19 cellular contexts compared by ENCODE assay signal in the genomic region with DNA sequence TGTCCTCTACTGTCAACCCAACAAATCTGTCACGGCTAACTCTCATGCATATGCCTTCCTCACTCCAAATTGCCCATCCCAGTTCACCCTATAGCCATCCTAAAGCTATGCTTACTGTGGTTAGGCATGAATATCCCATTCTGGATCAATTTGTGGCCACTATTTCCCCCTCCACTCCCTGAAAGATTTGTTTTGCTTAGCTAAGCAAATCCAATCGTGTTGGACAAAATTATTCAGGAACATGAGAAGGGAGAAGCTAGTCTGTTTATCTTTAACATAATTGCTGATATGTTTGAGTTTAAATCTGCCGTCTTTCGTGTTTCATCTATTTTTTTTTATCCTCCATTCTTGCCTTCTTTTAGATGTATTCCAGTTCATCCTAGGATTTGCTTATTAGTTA. TPM values are rescaled to one million over a fixed set of nuclear protein-coding genes. Genes with fewer than 3 reads are reported as not detected.
A peak's percentile ranks its signal among the peaks of the same experiment; 100 is the strongest.
DNase-seq lines count a peak whose midpoint lies in the region; ATAC-seq, FAIRE-seq and TF ChIP-seq lines count a peak whose summit lies in the region.
"Had no signal": no experiment of that assay in that cellular context is flagged by ENCODE, and none has a peak within 500 bp of the region (broad histone marks: within the 10 kb centered on the region; RNA-seq: fewer than 3 reads in every experiment).

No MANE protein-coding gene starts in this region.

- no peaks in the 10 kb centered on the region for H3K4me1 ChIP-seq in K562 (replicated peaks in 1 of 2; ENCODE audit: control insufficient read depth in 2 of 2, insufficient read depth in 2 of 2, low read length in 2 of 2)

- no peak for FAIRE-seq in K562 (lab: Jason Lieb, UNC)
- FAIRE-seq: GM12892 had no signal

- H3K4me1 Mint-ChIP-seq in activated T-cell treated with anti-CD3 and anti-CD28 coated beads, Interleukin-2, amount 50 U/mL, for 24 hours (ENCODE audit: low read depth): peaks cover 40% of the 10 kb centered on the region
- peaks cover 24% of the 10 kb centered on the region for H3K4me1 Mint-ChIP-seq in activated T-cell treated with anti-CD3 and anti-CD28 coated beads, Interleukin-2, amount 50 U/mL, for 4 hours (ENCODE audit: low read depth)
- peaks cover 6 to 9% (median 6%) of the 10 kb centered on the region in 3 donors for H3K4me1 Mint-ChIP-seq in IgD-negative memory B cell
- peaks cover 35% of the 10 kb centered on the region for H3K4me1 Mint-ChIP-seq in stimulated activated effector memory CD8-positive, alpha-beta T cell treated with anti-CD3 and anti-CD28 coated beads, Interleukin-12 subunit alpha, Interleukin-12 subunit beta, amount 100 ng/mL, for 72 hours

- POLR2A ChIA-PET in K562 (lab: Yijun Ruan, JAX): no interaction called here

- WGBS in K562 (ENCODE audit: insufficient coverage, low coverage, missing lambda C conversion rate): 89% methylated on average over 4 of the region's 4 CpGs

- peaks cover 76% of the 10 kb centered on the region for H3K36me3 Mint-ChIP-seq in activated T-cell treated with anti-CD3 and anti-CD28 coated beads, Interleukin-2, amount 50 U/mL, for 24 hours (ENCODE audit: low read depth)
- H3K36me3 Mint-ChIP-seq in activated T-cell treated with anti-CD3 and anti-CD28 coated beads, Interleukin-2, amount 50 U/mL, for 4 hours (ENCODE audit: insufficient read depth): peaks cover 24% of the 10 kb centered on the region
- H3K36me3 Mint-ChIP-seq in IgD-negative memory B cell: peaks cover 14% of the 10 kb centered on the region
- peaks cover 77% of the 10 kb centered on the region for H3K36me3 Mint-ChIP-seq in stimulated activated effector memory CD8-positive, alpha-beta T cell treated with anti-CD3 and anti-CD28 coated beads, Interleukin-12 subunit alpha, Interleukin-12 subunit beta, amount 100 ng/mL, for 72 hours

- no peaks in the 10 kb centered on the region for H3K27me3 ChIP-seq in K562 (ENCODE audit: control insufficient read depth in 2 of 2, insufficient read depth in 2 of 2, low read length in 2 of 2)

- H3K4me2 ChIP-seq in K562 (ENCODE audit: insufficient read depth, low read length): no peak overlapping the region

- intact Hi-C loops in K562 (cut with micrococcal nuclease) (no loop called here), left cardiac atrium (cut with DNase I) (no loop called here)

- in situ Hi-C loops in K562 (cut with MboI): no loop called here

- no peak overlapping the region for H3K4me3 ChIP-seq in K562

- CTCF ChIA-PET in K562 (lab: Yijun Ruan, JAX; ENCODE audit: low intra/inter-chr PET ratio): interaction anchor here (0.6 kb wide), 1 partner anchor 33 kb away, joined by 3 read pairs; no protein-coding TSS in a partner anchor

- DNase-seq in activated T-cell treated with anti-CD3 and anti-CD28 coated beads, Interleukin-2, amount 50 U/mL, for 24 hours: no peak
- no peak for DNase-seq in activated T-cell treated with anti-CD3 and anti-CD28 coated beads, Interleukin-2, amount 50 U/mL, for 4 hours
- DNase-seq in K562 (ENCODE audit: extremely low read depth in 1 of 4, low spot score in 3 of 4) (no peak), NCI-H526 (lab: John Stamatoyannopoulos, UW) (no peak), DMS79 treated with DMSO at 0.1 percent for 48 hours (lab: John Stamatoyannopoulos, UW) (no peak), left cardiac atrium (no peak)
- no peak for DNase-seq in stimulated activated effector memory CD8-positive, alpha-beta T cell treated with anti-CD3 and anti-CD28 coated beads, Interleukin-12 subunit alpha, Interleukin-12 subunit beta, amount 100 ng/mL, for 72 hours (ENCODE audit: low spot score in 2 of 2)
- DNase-seq: 8988T, Calu3, DND-41, Karpas-422, NCI-H1092 treated with DMSO at 0.1 percent for 48 hours, NCI-H1436 treated with DMSO at 0.1 percent for 48 hours, NCI-H187 treated with DMSO at 0.1 percent for 48 hours, NCI-H524, NCI-H774 had no signal

- no peak for ATAC-seq in activated T-cell treated with anti-CD3 and anti-CD28 coated beads, Interleukin-2, amount 50 U/mL, for 4 hours
- ATAC-seq in K562 (no peak), left cardiac atrium (no peak)
- no peak for ATAC-seq in stimulated activated effector memory CD8-positive, alpha-beta T cell treated with anti-CD3 and anti-CD28 coated beads, Interleukin-12 subunit alpha, Interleukin-12 subunit beta, amount 100 ng/mL, for 72 hours
- ATAC-seq: HCT116 had no signal

- no peak for TF ChIP-seq EP300 in K562 (IDR thresholded peaks at IDR 0.05; ENCODE audit: low read length)

- TF ChIP-seq CTCF in K562 (IDR thresholded peaks at IDR 0.05 in 2 of 3, conservative IDR thresholded peaks at IDR 0.05 in 1 of 3; ENCODE audit: insufficient read depth in 2 of 3, low read depth in 1 of 3, low read length in 3 of 3): no peak

- TF ChIP-seq POLR2A in K562 (conservative IDR thresholded peaks at IDR 0.05): no peak

- peaks cover 9% of the 10 kb centered on the region; the same call in 2 of the 3 replicates for H3K79me2 ChIP-seq in K562 (ENCODE audit: control insufficient read depth, insufficient read depth, low read length)

- no peaks in the 10 kb centered on the region for H3K9me1 ChIP-seq in K562 (ENCODE audit: control insufficient read depth, insufficient read depth, low read length)

- no peak for TF ChIP-seq RAD21 in K562 (CRISPR knock-in tag; conservative IDR thresholded peaks at IDR 0.05 in 1 of 2, IDR thresholded peaks at IDR 0.05 in 1 of 2)

- H3K27ac Mint-ChIP-seq in activated T-cell treated with anti-CD3 and anti-CD28 coated beads, Interleukin-2, amount 50 U/mL, for 24 hours: peak overlapping the region; percentile 8
- peak overlapping the region in 2 of 3 donors; percentile 31 to 76 for H3K27ac Mint-ChIP-seq in IgD-negative memory B cell
- peak overlapping the region; percentile 11 for H3K27ac Mint-ChIP-seq in stimulated activated effector memory CD8-positive, alpha-beta T cell treated with anti-CD3 and anti-CD28 coated beads, Interleukin-12 subunit alpha, Interleukin-12 subunit beta, amount 100 ng/mL, for 72 hours

- H4K20me1 ChIP-seq in K562 (replicated peaks; ENCODE audit: control insufficient read depth, insufficient read depth, low read length): no peaks in the 10 kb centered on the region

- no peak overlapping the region for H3K9ac ChIP-seq in K562 (ENCODE audit: insufficient read depth in 1 of 2, low read depth in 2 of 2, low read length in 2 of 2)

- no peak overlapping the region for H2AFZ ChIP-seq in K562 (ENCODE audit: low read depth, low read length)

- no peaks in the 10 kb centered on the region for H3K27me3 Mint-ChIP-seq in activated T-cell treated with anti-CD3 and anti-CD28 coated beads, Interleukin-2, amount 50 U/mL, for 24 hours
- H3K27me3 Mint-ChIP-seq in activated T-cell treated with anti-CD3 and anti-CD28 coated beads, Interleukin-2, amount 50 U/mL, for 4 hours (ENCODE audit: low read depth): no peaks in the 10 kb centered on the region
- no peaks in the 10 kb centered on the region for H3K27me3 Mint-ChIP-seq in IgD-negative memory B cell

- H3K9me3 ChIP-seq in K562 (replicated peaks; ENCODE audit: control insufficient read depth, insufficient read depth, low read depth, low read length): no peaks in the 10 kb centered on the region

- peaks cover 20% of the 10 kb centered on the region for H3K36me3 ChIP-seq in K562 (ENCODE audit: control insufficient read depth, insufficient read depth, low read length)

- no peak overlapping the region for H3K4me3 Mint-ChIP-seq in activated T-cell treated with anti-CD3 and anti-CD28 coated beads, Interleukin-2, amount 50 U/mL, for 24 hours
- H3K4me3 Mint-ChIP-seq in activated T-cell treated with anti-CD3 and anti-CD28 coated beads, Interleukin-2, amount 50 U/mL, for 4 hours: no peak overlapping the region
- H3K4me3 Mint-ChIP-seq in IgD-negative memory B cell: no peak overlapping the region
- no peak overlapping the region for H3K4me3 Mint-ChIP-seq in stimulated activated effector memory CD8-positive, alpha-beta T cell treated with anti-CD3 and anti-CD28 coated beads, Interleukin-12 subunit alpha, Interleukin-12 subunit beta, amount 100 ng/mL, for 72 hours

- no peaks in the 10 kb centered on the region for H3K9me3 Mint-ChIP-seq in activated T-cell treated with anti-CD3 and anti-CD28 coated beads, Interleukin-2, amount 50 U/mL, for 24 hours
- no peaks in the 10 kb centered on the region for H3K9me3 Mint-ChIP-seq in activated T-cell treated with anti-CD3 and anti-CD28 coated beads, Interleukin-2, amount 50 U/mL, for 4 hours
- no peaks in the 10 kb centered on the region for H3K9me3 Mint-ChIP-seq in IgD-negative memory B cell
- H3K9me3 Mint-ChIP-seq in stimulated activated effector memory CD8-positive, alpha-beta T cell treated with anti-CD3 and anti-CD28 coated beads, Interleukin-12 subunit alpha, Interleukin-12 subunit beta, amount 100 ng/mL, for 72 hours: no peaks in the 10 kb centered on the region

- H3K27ac ChIP-seq in K562 (ENCODE audit: extremely low read depth, low read depth, low read length): no peak overlapping the region

- no TSS peak for BruUV-seq in K562 (replicated peaks; lab: Mats Ljungman, UMichigan)

TF ChIP-seq in K562, 482 proteins besides CTCF, POLR2A, EP300 and RAD21 (continues in another document):
- TF ChIP-seq FOXJ3 (CRISPR knock-in tag; IDR thresholded peaks at IDR 0.05) (no peak), MAFK (IDR thresholded peaks at IDR 0.05; ENCODE audit: low read length) (peak; percentile 78), MYNN (IDR thresholded peaks at IDR 0.05) (no peak), MYNN (CRISPR knock-in tag; IDR thresholded peaks at IDR 0.05) (no peak)

RNA-seq across cellular contexts. Expression of a gene that starts 43.6 kb away (rescaled TPM):
- 10 to 100 TPM; 25.5 to 32.2 (median 32.1) TPM for total RNA-seq in activated T-cell treated with anti-CD3 and anti-CD28 coated beads, Interleukin-2, amount 50 U/mL, for 4 hours
- 40.7 TPM for polyA plus RNA-seq in IgD-negative memory B cell
- total RNA-seq in K562 (2011; cell fraction: chromatin; rRNA removed; ENCODE audit: low replicate concordance): 34.0 and 96.0 TPM in 2 replicates
- total RNA-seq in K562 (2011; cell fraction: nucleolus; rRNA removed): 13.5 and 20.7 TPM in 2 replicates
- 48.2 and 84.6 TPM in 2 replicates for total RNA-seq in K562 (2011; cell fraction: nucleoplasm; rRNA removed)
- 10.4 and 21.6 TPM in 2 replicates for total RNA-seq in K562 (2014; rRNA removed)
- total RNA-seq in K562 (2014; rRNA removed; fragmentation: Illumina TruSeq; extraction: Trizol): 33.3 and 36.4 TPM in 2 replicates
- 28.5 and 30.6 TPM in 2 replicates for total RNA-seq in K562 (2015; rRNA removed; fragmentation: Illumina TruSeq; extraction: Trizol)
- 28.6 and 29.2 TPM in 2 replicates for total RNA-seq in K562 (2021)
- 40.1 and 44.0 TPM in 2 replicates for polyA plus RNA-seq in K562 (2011; rRNA removed)
- polyA plus RNA-seq in K562 (2011; cell fraction: cytosol; rRNA removed): 9.2 and 14.9 TPM in 2 replicates
- polyA plus RNA-seq in K562 (2011; cell fraction: nucleus; rRNA removed): 13.6 and 23.6 TPM in 2 replicates
- polyA plus RNA-seq in K562 (2012): 22.6 and 26.1 TPM in 2 replicates
- 28.1 and 36.5 TPM in 2 replicates for polyA plus RNA-seq in K562 (2014; fragmentation: Illumina TruSeq; extraction: Trizol)
- 1 to 10 TPM; 8.9 to 9.8 TPM for polyA plus RNA-seq in K562 (2014; fragmentation: Nextera tagmentation; extraction: Ambion mirVana)
- 16.8 and 17.0 TPM in 2 replicates for polyA plus RNA-seq in K562 (2014; rRNA removed)
- 89.2 and 101 TPM in 2 replicates for polyA minus RNA-seq in K562 (2011; rRNA and poly(A)+ RNA removed)
- polyA minus RNA-seq in K562 (2011; cell fraction: cytosol; rRNA and poly(A)+ RNA removed): 27.7 and 29.9 TPM in 2 replicates
- 16.2 and 37.7 TPM in 2 replicates for polyA minus RNA-seq in K562 (2011; cell fraction: nucleus; rRNA and poly(A)+ RNA removed)
- total RNA-seq in left cardiac atrium: 10 to 100 TPM; 41.1 to 42.3 TPM
